Comparison of ENCODE assay signal across 13 cellular contexts in the genomic region with DNA sequence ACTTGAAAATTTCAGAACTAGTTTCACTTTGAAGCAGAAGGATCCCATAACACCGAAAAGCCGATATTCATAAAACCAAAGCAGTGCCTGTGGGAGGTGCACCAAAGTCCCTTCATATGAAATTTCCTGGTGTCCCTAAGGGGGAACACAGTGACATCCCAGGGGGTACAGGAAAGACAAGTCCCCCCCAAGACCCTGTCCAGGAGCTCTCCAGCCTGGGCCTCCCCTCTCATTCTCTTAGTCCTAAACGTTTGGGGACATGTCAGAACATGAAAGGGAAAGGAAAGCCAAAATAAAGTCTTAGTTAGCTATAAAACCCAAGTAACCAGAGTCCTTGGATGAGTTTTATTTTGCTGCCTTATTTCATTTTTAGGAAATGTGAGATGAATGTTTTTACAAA. TPM values are rescaled to one million over a fixed set of nuclear protein-coding genes. Genes with fewer than 3 reads are reported as not detected.
DNase-seq lines count a peak whose midpoint lies in the region; ATAC-seq, FAIRE-seq and TF ChIP-seq lines count a peak whose summit lies in the region.
"Had no signal": no experiment of that assay in that cellular context is flagged by ENCODE, and none has a peak within 500 bp of the region (broad histone marks: within the 10 kb centered on the region; RNA-seq: fewer than 3 reads in every experiment).

No MANE protein-coding gene starts in this region.

- no peak for TF ChIP-seq EP300 in ovary (IDR thresholded peaks at IDR 0.05)

- TF ChIP-seq POLR2A in ovary (IDR thresholded peaks at IDR 0.05): no peak

- WGBS in ovary, 3 donors: 2 to 25% (median 9%) methylated on average over 3 of the region's 3 CpGs

- H3K36me3 Mint-ChIP-seq in activated T-helper 17 cell treated with anti-CD3 and anti-CD28 coated beads, Interleukin-2, amount 50 U/mL, for 72 hours (ENCODE audit: low read depth): no peaks in the 10 kb centered on the region

- H3K27me3 Mint-ChIP-seq in activated T-helper 17 cell treated with anti-CD3 and anti-CD28 coated beads, Interleukin-2, amount 50 U/mL, for 72 hours: no peaks in the 10 kb centered on the region
- H3K27me3 Mint-ChIP-seq: CD4-positive, alpha-beta T cell had no signal

- ATAC-seq in activated T-helper 17 cell treated with anti-CD3 and anti-CD28 coated beads, Interleukin-2, amount 50 U/mL, for 72 hours (replicated peaks): no peak
- ATAC-seq in HG03342 (IDR thresholded peaks at IDR 0.05; ENCODE audit: unreplicated experiment): no peak
- ATAC-seq: effector memory CD8-positive, alpha-beta T cell had no signal

- H3K4me2 ChIP-seq in BLaER1: peak overlapping the region; percentile 32; the same call in 1 of the 2 replicates

- no peak for TF ChIP-seq CTCF in ovary (IDR thresholded peaks at IDR 0.05)

- no peak overlapping the region for H3K27ac ChIP-seq in BLaER1
- H3K27ac ChIP-seq in ovary: peak overlapping the region; percentile 61 to 72
- H3K27ac ChIP-seq: thyroid gland had no signal

- H3K4me1 ChIP-seq in BLaER1 (peaks cover 22% of the 10 kb centered on the region; the same call in 1 of the 2 replicates), ovary (ENCODE audit: insufficient read depth) (peaks cover 6% of the 10 kb centered on the region)

- intact Hi-C loops in ovary (cut with DNase I): no loop called here

- no peaks in the 10 kb centered on the region for H3K4me1 Mint-ChIP-seq in activated T-helper 17 cell treated with anti-CD3 and anti-CD28 coated beads, Interleukin-2, amount 50 U/mL, for 72 hours

- no peaks in the 10 kb centered on the region for H4K20me1 ChIP-seq in BLaER1

- H3K9me3 ChIP-seq in BLaER1 (no peaks in the 10 kb centered on the region), ovary (no peaks in the 10 kb centered on the region)
- H3K9me3 ChIP-seq: thyroid gland had no signal

- H3K9me3 Mint-ChIP-seq in activated T-helper 17 cell treated with anti-CD3 and anti-CD28 coated beads, Interleukin-2, amount 50 U/mL, for 72 hours: no peaks in the 10 kb centered on the region
- H3K9me3 Mint-ChIP-seq: CD4-positive, alpha-beta T cell; effector memory CD8-positive, alpha-beta T cell had no signal

- H3K36me3 ChIP-seq in BLaER1 (no peaks in the 10 kb centered on the region), ovary (no peaks in the 10 kb centered on the region)
- H3K36me3 ChIP-seq: thyroid gland had no signal

- no peak overlapping the region for H3K9ac ChIP-seq in BLaER1

- H3K27ac Mint-ChIP-seq in activated T-helper 17 cell treated with anti-CD3 and anti-CD28 coated beads, Interleukin-2, amount 50 U/mL, for 72 hours: no peak overlapping the region
- H3K27ac Mint-ChIP-seq: CD4-positive, alpha-beta T cell; effector memory CD8-positive, alpha-beta T cell had no signal

- H3K27me3 ChIP-seq in BLaER1: no peaks in the 10 kb centered on the region
- no peaks in the 10 kb centered on the region for H3K27me3 ChIP-seq in ovary
- H3K27me3 ChIP-seq: thyroid gland had no signal

- DNase-seq in GM18507 (ENCODE audit: extremely low spot score, insufficient read length, low read depth) (no peak), ovary (no peak), NCI-H2107 (lab: John Stamatoyannopoulos, UW) (no peak), activated T-cell treated with anti-CD3 and anti-CD28 coated beads for 4 hours (no peak)
- DNase-seq: CD4-positive, alpha-beta T cell; effector memory CD8-positive, alpha-beta T cell; islet precursor cell; posterior cingulate gyrus; SIG-M5; thyroid gland had no signal

- FAIRE-seq in GM18507 (lab: Jason Lieb, UNC): peak; percentile 5

- peak overlapping the region; percentile 1 for H3K4me3 Mint-ChIP-seq in activated T-helper 17 cell treated with anti-CD3 and anti-CD28 coated beads, Interleukin-2, amount 50 U/mL, for 72 hours
- H3K4me3 Mint-ChIP-seq: CD4-positive, alpha-beta T cell; effector memory CD8-positive, alpha-beta T cell had no signal

- no peak overlapping the region for H3K4me3 ChIP-seq in BLaER1
- H3K4me3 ChIP-seq in ovary: peak overlapping the region; percentile 20
- H3K4me3 ChIP-seq: thyroid gland had no signal

RNA-seq across cellular contexts. Expression of gene MRPL57, which starts 56.6 kb away (rescaled TPM):
- total RNA-seq in activated T-helper 17 cell treated with anti-CD3 and anti-CD28 coated beads, Interleukin-2, amount 50 U/mL, for 72 hours: 10 to 100 TPM; 14.7 to 23.7 TPM
- 10 to 100 TPM; 16.1 to 39.3 (median 19.7) TPM for total RNA-seq in ovary
- 10 to 100 TPM; 16.8 to 20.7 TPM for polyA plus RNA-seq in ovary

RNA-seq across cellular contexts. Expression of gene SKA3, which starts 56.7 kb away (rescaled TPM):
- total RNA-seq in activated T-helper 17 cell treated with anti-CD3 and anti-CD28 coated beads, Interleukin-2, amount 50 U/mL, for 72 hours: 10 to 100 TPM; 29.5 to 48.6 TPM
- 1 to 10 TPM in 1 of 7 donors, under 1 TPM in 6; 0.12 to 1.2 (median 0.43) TPM for total RNA-seq in ovary
- 1 to 10 TPM in 1 of 2 donors, under 1 TPM in 1; 0.16 to 1.6 TPM for polyA plus RNA-seq in ovary

Comparison
In these comparisons a context has a peak if more than half of its experiments do, and no peak if none do; other contexts are left out.
1. RNA of gene SKA3, which starts 56.7 kb away (total RNA-seq): 29.5 to 48.6 TPM in activated T-helper 17 cell treated with anti-CD3 and anti-CD28 coated beads, Interleukin-2, amount 50 U/mL, for 72 hours; 0.12 to 1.2 TPM in ovary; every median in the first group is over 10 times any median in the second.